ENCODE assay signal across 10 cellular contexts in genomic region chr10:44966816-44967509, GRCh38. TPM values are rescaled to one million over a fixed set of nuclear protein-coding genes. Genes with fewer than 3 reads are reported as not detected.
DNase-seq lines count a peak whose midpoint lies in the region; ATAC-seq and TF ChIP-seq lines count a peak whose summit lies in the region.
"Had no signal": no experiment of that assay in that cellular context is flagged by ENCODE, and none has a peak within 500 bp of the region (broad histone marks: within the 10 kb centered on the region; RNA-seq: fewer than 3 reads in every experiment).

No MANE protein-coding gene starts in this region.

- peaks cover 16% of the 10 kb centered on the region for H3K36me3 Mint-ChIP-seq in type B pancreatic cell
- H3K36me3 Mint-ChIP-seq: CD4-positive, CD25-positive, alpha-beta regulatory T cell had no signal

- no peak overlapping the region for H3K27ac Mint-ChIP-seq in type B pancreatic cell

- peak; percentile 66 for TF ChIP-seq CTCF in type B pancreatic cell (conservative IDR thresholded peaks at IDR 0.05)

- H3K27me3 Mint-ChIP-seq in type B pancreatic cell = no peaks in the 10 kb centered on the region
- H3K27me3 Mint-ChIP-seq: CD4-positive, CD25-positive, alpha-beta regulatory T cell had no signal

- intact Hi-C loops in Right ventricle myocardium inferior (cut with DNase I) (no loop called here), cardiac septum (cut with DNase I) (loop anchor here (5.0 kb wide), 1 partner anchor 35 kb away; the partner anchor contains the start of gene ZNF22)

- no peaks in the 10 kb centered on the region for H3K9me3 Mint-ChIP-seq in type B pancreatic cell
- H3K9me3 Mint-ChIP-seq: CD4-positive, CD25-positive, alpha-beta regulatory T cell had no signal

- H3K4me1 Mint-ChIP-seq in type B pancreatic cell (ENCODE audit: unreplicated experiment) = peaks cover 53% of the 10 kb centered on the region

- ATAC-seq in Right ventricle myocardium inferior = no peak
- ATAC-seq in HG03439 (IDR thresholded peaks at IDR 0.05; ENCODE audit: unreplicated experiment) = no peak

- H3K4me3 Mint-ChIP-seq in type B pancreatic cell = no peak overlapping the region
- H3K4me3 Mint-ChIP-seq: CD4-positive, CD25-positive, alpha-beta regulatory T cell had no signal

- DNase-seq in Right ventricle myocardium inferior (ENCODE audit: missing footprints) (peak; percentile 46), cardiac septum (ENCODE audit: low spot score) (no peak), medulla oblongata (ENCODE audit: extremely low spot score) (peak; percentile 27), type B pancreatic cell (ENCODE audit: extremely low spot score, unreplicated experiment) (no peak), NCI-H2081 treated with DMSO at 0.1 percent for 48 hours (lab: John Stamatoyannopoulos, UW) (no peak), SKM-1 treated with dmso at 0.1 percent for 144 hours (lab: John Stamatoyannopoulos, UW; ENCODE audit: unreplicated experiment) (no peak)
- DNase-seq: CD4-positive, CD25-positive, alpha-beta regulatory T cell had no signal

- H3K27ac ChIP-seq in cingulate gyrus (ENCODE audit: low read depth, low read length) = peak overlapping the region; percentile 98

RNA-seq across cellular contexts. Expression of gene RASSF4, which starts 7.4 kb away (rescaled TPM):
- 91.5 TPM for total RNA-seq in Right ventricle myocardium inferior
- total RNA-seq in cardiac septum = 47.5 TPM
- total RNA-seq in type B pancreatic cell (ENCODE audit: low replicate concordance) = 22.7 and 27.9 TPM in 2 replicates

RNA-seq across cellular contexts. Expression of gene DEPP1, which starts 11.6 kb away (rescaled TPM):
- 33.0 TPM for total RNA-seq in Right ventricle myocardium inferior
- total RNA-seq in cardiac septum = 45.5 TPM
- total RNA-seq in type B pancreatic cell (ENCODE audit: low replicate concordance) = 25.7 and 53.0 TPM in 2 replicates

RNA-seq across cellular contexts. Expression of gene ZNF22, which starts 33.8 kb away (rescaled TPM):
- 13.7 TPM for total RNA-seq in Right ventricle myocardium inferior
- total RNA-seq in cardiac septum = 14.9 TPM
- total RNA-seq in type B pancreatic cell (ENCODE audit: low replicate concordance) = 23.5 and 39.0 TPM in 2 replicates

RNA-seq across cellular contexts. Expression of gene TMEM72, which starts 55.8 kb away (rescaled TPM):
- total RNA-seq in Right ventricle myocardium inferior (not detected), cardiac septum (not detected), type B pancreatic cell (ENCODE audit: low replicate concordance) (0.40 and 1.2 TPM in 2 replicates)
- total RNA-seq: CD4-positive, CD25-positive, alpha-beta regulatory T cell; mononuclear cell had no signal

Comparison
In these comparisons a context has a peak if more than half of its experiments do, and no peak if none do; other contexts are left out.
1. DNase-seq: peak in Right ventricle myocardium inferior (single experiment) and medulla oblongata (single experiment); none in cardiac septum (single experiment), type B pancreatic cell (single experiment), NCI-H2081 treated with DMSO at 0.1 percent for 48 hours (single experiment) and SKM-1 treated with dmso at 0.1 percent for 144 hours (single experiment).